Comparison of ENCODE assay signal across 1 cellular context in genomic region chr10:18606051-18606730, GRCh38.
TF ChIP-seq lines count a peak whose summit lies in the region.

No MANE protein-coding gene starts in this region.

TF ChIP-seq in IMR-90, 13 proteins besides CTCF, POLR2A, EP300 and RAD21 (continued from another document):
- no peak for TF ChIP-seq USF2 (IDR thresholded peaks at IDR 0.05; ENCODE audit: low read depth, low read length)
TF ChIP-seq in IMR-90: peak in this region for 0.
